In genomic region chr2:143683977-143684376, GRCh38 we compare ENCODE assay signal across 24 cellular contexts.
"Had no signal": no experiment of that assay in that cellular context is flagged by ENCODE, and none has a peak within 500 bp of the region (broad histone marks: within the 10 kb centered on the region; RNA-seq: fewer than 3 reads in every experiment).

No MANE protein-coding gene starts in this region.

- H3K4me3 ChIP-seq: coronary artery, gastroesophageal sphincter, heart right ventricle, left lung, pancreas, sigmoid colon, stomach, thyroid gland had no signal

- DNase-seq: dermis blood vessel endothelial cell; effector memory CD4-positive, alpha-beta T cell; foreskin keratinocyte; heart right ventricle; hippocampal formation; left cardiac atrium; left lung; mesendoderm; natural killer cell; pancreas; retina; sigmoid colon; stimulated activated CD4-positive, alpha-beta T cell treated with anti-CD3 and anti-CD28 coated beads, Interleukin-2, amount 100 ng/mL, for 24 hours; stimulated activated CD4-positive, alpha-beta T cell treated with anti-CD3 and anti-CD28 coated beads, Interleukin-4, amount 100 ng/mL, for 24 hours; stimulated activated naive CD4-positive, alpha-beta T cell treated with Interleukin-2 at 50 U/mL for 16 hours; stomach; thyroid gland had no signal

- H3K27me3 ChIP-seq: esophagus muscularis mucosa, gastroesophageal sphincter, heart right ventricle, left lung, neutrophil, pancreas, sigmoid colon, stomach, thyroid gland had no signal

- H3K9me3 Mint-ChIP-seq: natural killer cell; neural crest cell; stimulated activated effector memory CD8-positive, alpha-beta T cell treated with anti-CD3 and anti-CD28 coated beads, Interleukin-12 subunit alpha, Interleukin-12 subunit beta, amount 100 ng/mL, for 72 hours; type B pancreatic cell had no signal

- H3K36me3 Mint-ChIP-seq: natural killer cell; stimulated activated effector memory CD8-positive, alpha-beta T cell treated with anti-CD3 and anti-CD28 coated beads, Interleukin-12 subunit alpha, Interleukin-12 subunit beta, amount 100 ng/mL, for 72 hours; type B pancreatic cell had no signal

- H3K9me3 ChIP-seq: esophagus muscularis mucosa, gastroesophageal sphincter, heart right ventricle, left lung, neutrophil, pancreas, sigmoid colon, stomach, thyroid gland had no signal

- H3K27ac ChIP-seq: coronary artery, esophagus muscularis mucosa, foreskin keratinocyte, heart right ventricle, left lung, neutrophil, pancreas, sigmoid colon, thyroid gland had no signal

- H3K4me3 Mint-ChIP-seq: natural killer cell; stimulated activated effector memory CD8-positive, alpha-beta T cell treated with anti-CD3 and anti-CD28 coated beads, Interleukin-12 subunit alpha, Interleukin-12 subunit beta, amount 100 ng/mL, for 72 hours had no signal

- H3K27ac Mint-ChIP-seq: natural killer cell; stimulated activated effector memory CD8-positive, alpha-beta T cell treated with anti-CD3 and anti-CD28 coated beads, Interleukin-12 subunit alpha, Interleukin-12 subunit beta, amount 100 ng/mL, for 72 hours; type B pancreatic cell had no signal

- H3K4me1 ChIP-seq: foreskin keratinocyte, heart right ventricle, left lung, sigmoid colon, thyroid gland had no signal

- ATAC-seq: foreskin keratinocyte; gastroesophageal sphincter; heart right ventricle; left cardiac atrium; left lung; natural killer cell; pancreas; stimulated activated effector memory CD8-positive, alpha-beta T cell treated with anti-CD3 and anti-CD28 coated beads, Interleukin-12 subunit alpha, Interleukin-12 subunit beta, amount 100 ng/mL, for 72 hours had no signal

- H3K36me3 ChIP-seq: esophagus muscularis mucosa, gastroesophageal sphincter, heart right ventricle, left lung, neutrophil, pancreas, sigmoid colon, stomach, thyroid gland had no signal
